ENCODE assay signal across 14 cellular contexts in genomic region chr3:49725906-49726681, GRCh38. TPM values are rescaled to one million over a fixed set of nuclear protein-coding genes. Genes with fewer than 3 reads are reported as not detected.
DNase-seq lines count a peak whose midpoint lies in the region; ATAC-seq and TF ChIP-seq lines count a peak whose summit lies in the region.
"Had no signal": no experiment of that assay in that cellular context is flagged by ENCODE, and none has a peak within 500 bp of the region (broad histone marks: within the 10 kb centered on the region; RNA-seq: fewer than 3 reads in every experiment).

No MANE protein-coding gene starts in this region.

- peak overlapping the region; percentile 93 for H3K27ac Mint-ChIP-seq in CD4-positive, alpha-beta T cell
- H3K27ac Mint-ChIP-seq in chondrocyte (ENCODE audit: unreplicated experiment), result peak overlapping the region; percentile 19

- H3K4me1 Mint-ChIP-seq in CD4-positive, alpha-beta T cell (ENCODE audit: low read depth), result peaks cover 27% of the 10 kb centered on the region
- H3K4me1 Mint-ChIP-seq in chondrocyte (ENCODE audit: low read depth), result peaks cover 25% of the 10 kb centered on the region

- no peak overlapping the region for H3K4me2 ChIP-seq in osteoblast (ENCODE audit: insufficient read depth, low read length)

- POLR2A ChIA-PET in CD4-positive, alpha-beta T cell (lab: Charles Lee), result interaction anchor here (0.6 kb wide), 2 partner anchors 65 to 892 kb away, joined by 3 read pairs; no protein-coding TSS in a partner anchor

- DNase-seq in CD4-positive, alpha-beta T cell, result no peak
- DNase-seq in H7 (peak; percentile 27), chondrocyte (ENCODE audit: low spot score) (no peak), osteoblast (ENCODE audit: insufficient read length, low spot score, missing footprints) (peak; percentile 81), retina (no peak), NCI-H510A treated with DMSO at 0.1 percent for 48 hours (lab: John Stamatoyannopoulos, UW) (no peak), foreskin melanocyte (no peak)
- DNase-seq: activated CD8-positive, alpha-beta memory T cell treated with anti-CD3 and anti-CD28 coated beads, Interleukin-2, amount 50 U/mL, for 48 hours; aorta; Caco-2; NCI-H1092 treated with DMSO at 0.1 percent for 48 hours; NCI-H524 treated with DMSO at 0.1 percent for 48 hours had no signal

- CTCF ChIA-PET in CD4-positive, alpha-beta T cell (lab: Charles Lee), result interaction anchor here (0.8 kb wide), 1 partner anchor 22 kb away, joined by 3 read pairs; no protein-coding TSS in a partner anchor

- H2AFZ ChIP-seq in osteoblast (ENCODE audit: low read length), result no peak overlapping the region

- ATAC-seq in CD4-positive, alpha-beta T cell (ENCODE audit: poor library complexity), result no peak
- ATAC-seq: Right ventricle myocardium inferior had no signal

- no peaks in the 10 kb centered on the region for H3K9me3 Mint-ChIP-seq in CD4-positive, alpha-beta T cell
- no peaks in the 10 kb centered on the region for H3K9me3 Mint-ChIP-seq in chondrocyte (ENCODE audit: low read depth)

- peaks cover 19% of the 10 kb centered on the region for H3K36me3 ChIP-seq in H7 (replicated peaks; ENCODE audit: control insufficient read depth, insufficient read depth, low read length)
- H3K36me3 ChIP-seq in osteoblast (ENCODE audit: insufficient read depth, low read length), result peaks cover 59% of the 10 kb centered on the region

- no peak for TF ChIP-seq CTCF in CD4-positive, alpha-beta T cell (IDR thresholded peaks at IDR 0.05)
- TF ChIP-seq CTCF in chondrocyte (IDR thresholded peaks at IDR 0.05) (no peak), osteoblast (IDR thresholded peaks at IDR 0.05; ENCODE audit: extremely low read depth, low read depth, low read length) (no peak)

- H3K4me3 ChIP-seq in H7 (ENCODE audit: insufficient read depth, low read depth, low read length) (no peak overlapping the region), osteoblast (ENCODE audit: insufficient read depth, low read length) (no peak overlapping the region)

- H4K20me1 ChIP-seq in osteoblast (ENCODE audit: insufficient read depth, low read length), result peaks cover 10% of the 10 kb centered on the region

- H3K36me3 Mint-ChIP-seq in CD4-positive, alpha-beta T cell (ENCODE audit: low read depth), result peaks cover 43% of the 10 kb centered on the region
- H3K36me3 Mint-ChIP-seq in chondrocyte (ENCODE audit: low read depth), result peaks cover 6% of the 10 kb centered on the region

- peaks cover 15% of the 10 kb centered on the region for H3K4me1 ChIP-seq in osteoblast (ENCODE audit: insufficient read depth, low read length)

- intact Hi-C loops in CD4-positive, alpha-beta T cell (cut with DNase I, micrococcal nuclease), result no loop called here

- H3K27me3 Mint-ChIP-seq in CD4-positive, alpha-beta T cell, result no peaks in the 10 kb centered on the region
- H3K27me3 Mint-ChIP-seq in chondrocyte (ENCODE audit: low read depth), result no peaks in the 10 kb centered on the region

- H3K79me2 ChIP-seq in osteoblast (ENCODE audit: insufficient read depth, low read length), result peaks cover 20% of the 10 kb centered on the region

- no peaks in the 10 kb centered on the region for H3K27me3 ChIP-seq in CD4-positive, alpha-beta T cell (ENCODE audit: control insufficient read depth, insufficient read depth, low read length)
- no peaks in the 10 kb centered on the region for H3K27me3 ChIP-seq in H7 (ENCODE audit: control insufficient read depth, insufficient read depth, low read length)
- H3K27me3 ChIP-seq in osteoblast (ENCODE audit: insufficient read depth, low read length), result no peaks in the 10 kb centered on the region

- H3K27ac ChIP-seq in CD4-positive, alpha-beta T cell (ENCODE audit: low read depth, low read length), result peak overlapping the region; percentile 96
- H3K27ac ChIP-seq in osteoblast (ENCODE audit: low read depth, low read length), result no peak overlapping the region

- H3K4me3 Mint-ChIP-seq in CD4-positive, alpha-beta T cell, result peak overlapping the region; percentile 42
- H3K4me3 Mint-ChIP-seq in chondrocyte (ENCODE audit: unreplicated experiment), result no peak overlapping the region

- H3K9me3 ChIP-seq in CD4-positive, alpha-beta T cell (ENCODE audit: control insufficient read depth, low read length), result no peaks in the 10 kb centered on the region
- H3K9me3 ChIP-seq in osteoblast (ENCODE audit: low read depth, low read length), result no peaks in the 10 kb centered on the region
- H3K9me3 ChIP-seq: Caco-2 had no signal

RNA-seq across cellular contexts. Expression of gene GMPPB, which starts 2.3 kb away (rescaled TPM):
- 10 to 100 TPM; 39.0 to 41.4 TPM for total RNA-seq in CD4-positive, alpha-beta T cell
- 24.6 and 43.5 TPM in 2 replicates for total RNA-seq in H7 (2014; rRNA removed; shearing (Covaris generic))
- 27.6 to 50.2 TPM (median 28.4 TPM) in 3 replicates for total RNA-seq in chondrocyte
- 17.4 and 21.0 TPM in 2 replicates for total RNA-seq in osteoblast

RNA-seq across cellular contexts. Expression of gene AMIGO3, which starts 6.6 kb away (rescaled TPM):
- total RNA-seq in CD4-positive, alpha-beta T cell, result 1 to 10 TPM in 1 of 2 experiments, under 1 TPM in 1; 0.82 to 1.3 TPM
- 5.7 and 5.8 TPM in 2 replicates for total RNA-seq in H7 (2014; rRNA removed; shearing (Covaris generic))
- total RNA-seq in chondrocyte (0.27 to 0.35 TPM in 2 of 3 replicates, not detected in the other), osteoblast (0.29 and 1.8 TPM in 2 replicates)
- total RNA-seq: aorta, Caco-2, frontal cortex, Right ventricle myocardium inferior had no signal

RNA-seq across cellular contexts. Expression of gene RNF123, which starts 36.7 kb away (rescaled TPM):
- total RNA-seq in CD4-positive, alpha-beta T cell, result 10 to 100 TPM; 28.8 to 29.7 TPM
- total RNA-seq in H7 (2014; rRNA removed; shearing (Covaris generic)), result 22.1 and 31.2 TPM in 2 replicates
- total RNA-seq in chondrocyte (40.1 to 46.2 TPM (median 41.4 TPM) in 3 replicates), osteoblast (25.0 and 33.3 TPM in 2 replicates)

RNA-seq across cellular contexts. Expression of gene MST1, which starts 36.8 kb away (rescaled TPM):
- total RNA-seq in CD4-positive, alpha-beta T cell, result 1 to 10 TPM; 7.8 TPM
- total RNA-seq in H7 (2014; rRNA removed; shearing (Covaris generic)), result 10.8 and 11.0 TPM in 2 replicates
- total RNA-seq in chondrocyte (17.6 to 24.4 TPM (median 19.1 TPM) in 3 replicates), osteoblast (6.5 and 6.9 TPM in 2 replicates)

RNA-seq across cellular contexts. Expression of gene APEH, which starts 51.9 kb away (rescaled TPM):
- 10 to 100 TPM; 44.3 to 45.5 TPM for total RNA-seq in CD4-positive, alpha-beta T cell
- 236 and 260 TPM in 2 replicates for total RNA-seq in H7 (2014; rRNA removed; shearing (Covaris generic))
- total RNA-seq in chondrocyte, result 64.5 to 72.0 TPM (median 69.8 TPM) in 3 replicates
- 98.8 and 101 TPM in 2 replicates for total RNA-seq in osteoblast

Comparison
In these comparisons a context has a peak if more than half of its experiments do, and no peak if none do; other contexts are left out.
1. DNase-seq: peak in H7 (single experiment) and osteoblast (single experiment); none in CD4-positive, alpha-beta T cell (0 of 10), chondrocyte (single experiment), retina (single experiment), NCI-H510A treated with DMSO at 0.1 percent for 48 hours (single experiment) and foreskin melanocyte (single experiment).